ENCODE assay signal across 9 cellular contexts in genomic region chr15:90062729-90063684, GRCh38. TPM values are rescaled to one million over a fixed set of nuclear protein-coding genes. Genes with fewer than 3 reads are reported as not detected.
DNase-seq lines count a peak whose midpoint lies in the region; ATAC-seq, FAIRE-seq and TF ChIP-seq lines count a peak whose summit lies in the region.
"Had no signal": no experiment of that assay in that cellular context is flagged by ENCODE, and none has a peak within 500 bp of the region (broad histone marks: within the 10 kb centered on the region; RNA-seq: fewer than 3 reads in every experiment).

No MANE protein-coding gene starts in this region.

- peaks cover 83% of the 10 kb centered on the region for H3K4me1 Mint-ChIP-seq in CD14-positive monocyte
- H3K4me1 Mint-ChIP-seq in neural crest cell: peaks cover 53% of the 10 kb centered on the region

- peak overlapping the region in 1 of 2 donors; percentile 53 for H3K4me3 Mint-ChIP-seq in CD14-positive monocyte
- peak overlapping the region; percentile 61 for H3K4me3 Mint-ChIP-seq in neural crest cell

- FAIRE-seq in GM12891 (lab: Jason Lieb, UNC): no peak

- no peaks in the 10 kb centered on the region for H3K27me3 ChIP-seq in effector memory CD4-positive, alpha-beta T cell (replicated peaks; ENCODE audit: control insufficient read depth, insufficient read depth, low read length, poor library complexity, severe bottlenecking)

- H3K36me3 ChIP-seq in effector memory CD4-positive, alpha-beta T cell (ENCODE audit: control insufficient read depth, insufficient read depth, low read length): peaks cover 6% of the 10 kb centered on the region

- H3K36me3 Mint-ChIP-seq in CD14-positive monocyte: peaks cover 17 to 34% of the 10 kb centered on the region in 2 donors
- no peaks in the 10 kb centered on the region for H3K36me3 Mint-ChIP-seq in neural crest cell (ENCODE audit: low read depth)

- peaks cover 44% of the 10 kb centered on the region for H3K4me1 ChIP-seq in effector memory CD4-positive, alpha-beta T cell (ENCODE audit: control insufficient read depth, insufficient read depth, low read length, poor library complexity, severe bottlenecking)

- TF ChIP-seq POLR2A in GM12891 (IDR thresholded peaks at IDR 0.05; ENCODE audit: low read depth, low read length): no peak

- no peaks in the 10 kb centered on the region for H3K9me3 ChIP-seq in effector memory CD4-positive, alpha-beta T cell (ENCODE audit: control insufficient read depth, low read length)

- peak overlapping the region; percentile 60 for H3K27ac ChIP-seq in effector memory CD4-positive, alpha-beta T cell (ENCODE audit: insufficient read depth, low read length, poor library complexity, severe bottlenecking)

- H3K27me3 Mint-ChIP-seq in CD14-positive monocyte (ENCODE audit: low read depth in 3 of 3): peaks cover 0 to 4% (median 0%) of the 10 kb centered on the region in 3 donors
- no peaks in the 10 kb centered on the region for H3K27me3 Mint-ChIP-seq in neural crest cell (ENCODE audit: low read depth)

- peak overlapping the region; percentile 95 to 99 (median 97) for H3K27ac Mint-ChIP-seq in CD14-positive monocyte
- peak overlapping the region; percentile 96 for H3K27ac Mint-ChIP-seq in neural crest cell (ENCODE audit: unreplicated experiment)

- ATAC-seq in GM18873 (IDR thresholded peaks at IDR 0.05; ENCODE audit: low FRiP score, unreplicated experiment): no peak
- ATAC-seq in HG02970 (IDR thresholded peaks at IDR 0.05; ENCODE audit: low FRiP score, unreplicated experiment): no peak

- H3K4me3 ChIP-seq in effector memory CD4-positive, alpha-beta T cell (ENCODE audit: insufficient read depth, low read depth, low read length, poor library complexity, severe bottlenecking): no peak overlapping the region

- no peak for DNase-seq in CD14-positive monocyte (ENCODE audit: low spot score)
- DNase-seq in NCI-H2029 treated with DMSO at 0.1 percent for 48 hours (lab: John Stamatoyannopoulos, UW): peak; percentile 68
- DNase-seq in effector memory CD4-positive, alpha-beta T cell: no peak
- DNase-seq in neural crest cell (ENCODE audit: low read depth, low spot score): no peak
- no peak for DNase-seq in GM12891 (ENCODE audit: insufficient read length, low spot score)
- DNase-seq in NCI-H1930 (lab: John Stamatoyannopoulos, UW): no peak
- DNase-seq: stimulated activated CD4-positive, alpha-beta T cell treated with anti-CD3 and anti-CD28 coated beads, Interleukin-12 subunit alpha, Interleukin-12 subunit beta, amount 100 ng/mL, for 4 hours had no signal

- H3K9me3 Mint-ChIP-seq in CD14-positive monocyte: no peaks in the 10 kb centered on the region
- H3K9me3 Mint-ChIP-seq in neural crest cell: no peaks in the 10 kb centered on the region

- no peak for TF ChIP-seq CTCF in CD14-positive monocyte (IDR thresholded peaks at IDR 0.05)
- TF ChIP-seq CTCF in neural crest cell (conservative IDR thresholded peaks at IDR 0.05): no peak

- intact Hi-C loops in CD14-positive monocyte (cut with micrococcal nuclease): loop anchor here in 1 of 2 donors (5.0 kb wide), 1 partner anchor 171 kb away; the partner anchor contains the start of gene AP3S2

TF ChIP-seq in GM12891, 5 proteins besides CTCF, POLR2A, EP300 and RAD21:
- TF ChIP-seq POLR2AphosphoS5 (IDR thresholded peaks at IDR 0.05; ENCODE audit: low read depth, low read length) (no peak), PAX5 (IDR thresholded peaks at IDR 0.05; ENCODE audit: insufficient read depth, low read length, severe bottlenecking) (no peak), TAF1 (IDR thresholded peaks at IDR 0.05; ENCODE audit: low read depth, low read length) (no peak), SPI1 (IDR thresholded peaks at IDR 0.05; ENCODE audit: low read depth, low read length) (no peak), POU2F2 (IDR thresholded peaks at IDR 0.05; ENCODE audit: low read depth, low read length) (no peak)

RNA-seq across cellular contexts. Expression of gene IDH2, which starts 39.3 kb away (rescaled TPM):
- polyA plus RNA-seq in CD14-positive monocyte: 100 to 1,000 TPM in 1 of 2 donors, 10 to 100 TPM in 1; 82.2 to 115 TPM
- total RNA-seq in neural crest cell: 214 and 218 TPM in 2 replicates
- polyA plus RNA-seq in GM12891 (2012; ENCODE audit: low read depth, missing spikeins): 111 TPM
